28 cellular contexts compared by ENCODE assay signal in the genomic region with DNA sequence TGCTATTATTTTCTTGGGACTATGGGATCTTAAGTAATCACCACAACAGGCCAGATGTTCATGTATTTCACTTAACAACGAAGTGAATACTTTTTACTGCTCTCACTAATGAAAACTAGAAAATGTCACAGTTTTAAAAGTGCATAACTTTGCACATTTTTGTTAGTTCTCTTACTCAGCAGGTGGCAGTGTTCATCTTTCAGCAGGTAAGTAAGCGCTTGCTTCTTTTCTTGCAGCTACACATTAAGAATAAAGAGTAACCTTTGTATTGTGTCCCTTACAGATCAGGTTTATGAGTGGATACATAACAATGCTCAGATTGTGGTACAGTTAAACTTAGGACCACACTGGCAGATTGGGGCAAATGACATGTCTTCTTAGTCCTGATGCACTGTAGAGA.
DNase-seq lines count a peak whose midpoint lies in the region; ATAC-seq and TF ChIP-seq lines count a peak whose summit lies in the region.
"Had no signal": no experiment of that assay in that cellular context is flagged by ENCODE, and none has a peak within 500 bp of the region (broad histone marks: within the 10 kb centered on the region; RNA-seq: fewer than 3 reads in every experiment).

No MANE protein-coding gene starts in this region.

- H2AFZ ChIP-seq in OCI-LY1 (ENCODE audit: low read length) (no peak overlapping the region), hepatocyte (no peak overlapping the region), SK-N-SH (ENCODE audit: low read depth) (no peak overlapping the region)

- peak overlapping the region; percentile 51 for H3K27ac ChIP-seq in A673 (ENCODE audit: low read depth, low read length, poor library complexity, severe bottlenecking)
- no peak overlapping the region for H3K27ac ChIP-seq in OCI-LY1 (ENCODE audit: low read depth, low read length, poor library complexity, severe bottlenecking)
- H3K27ac ChIP-seq in hepatocyte: no peak overlapping the region
- no peak overlapping the region for H3K27ac ChIP-seq in SK-N-SH (ENCODE audit: low read depth in 2 of 2, low read length in 1 of 2)
- H3K27ac ChIP-seq in caudate nucleus (ENCODE audit: low read depth, low read length): no peak overlapping the region
- no peak overlapping the region for H3K27ac ChIP-seq in sigmoid colon
- H3K27ac ChIP-seq: brain microvascular endothelial cell, dorsolateral prefrontal cortex, heart right ventricle, transverse colon had no signal

- TF ChIP-seq EP300 in SK-N-SH (IDR thresholded peaks at IDR 0.05; ENCODE audit: borderline replicate concordance in 1 of 2, low read depth in 1 of 2, low read length in 1 of 2): no peak
- TF ChIP-seq EP300 in sigmoid colon (IDR thresholded peaks at IDR 0.05): no peak

- TF ChIP-seq POLR2A in sigmoid colon (IDR thresholded peaks at IDR 0.05): no peak

- H3K9ac ChIP-seq in OCI-LY1 (ENCODE audit: low read length): no peak overlapping the region
- H3K9ac ChIP-seq in SK-N-SH: no peak overlapping the region

- TF ChIP-seq CTCF in A673 (conservative IDR thresholded peaks at IDR 0.05; ENCODE audit: low read depth, low read length): 0 out of 2 replicates have a peak, but pooled peaks have one; percentile 9
- peak; percentile 23; the same call in 1 of the 2 replicates for TF ChIP-seq CTCF in OCI-LY1 (IDR thresholded peaks at IDR 0.05; ENCODE audit: low read length)
- TF ChIP-seq CTCF in hepatocyte (IDR thresholded peaks at IDR 0.05; ENCODE audit: poor library complexity): peak; percentile 32
- no peak for TF ChIP-seq CTCF in SK-N-SH (IDR thresholded peaks at IDR 0.05)
- no peak for TF ChIP-seq CTCF in sigmoid colon (IDR thresholded peaks at IDR 0.05)

- intact Hi-C loops in A673 (cut with micrococcal nuclease; ENCODE audit: unreplicated experiment) (loop anchor here (10.0 kb wide), 1 partner anchor 1342 kb away; a partner anchor contains a TSS), sigmoid colon (cut with DNase I) (no loop called here)

- no TSS peak for BruUV-seq in A673 (replicated peaks; lab: Mats Ljungman, UMichigan)

- H3K79me2 ChIP-seq in OCI-LY1 (ENCODE audit: insufficient read depth, low read length) (no peaks in the 10 kb centered on the region), hepatocyte (no peaks in the 10 kb centered on the region), SK-N-SH (ENCODE audit: insufficient read depth) (no peaks in the 10 kb centered on the region)

- ATAC-seq in HG03025 (IDR thresholded peaks at IDR 0.05; ENCODE audit: low FRiP score, unreplicated experiment): peak; percentile 33
- ATAC-seq: activated naive CD4-positive, alpha-beta T cell treated with anti-CD3 and anti-CD28 coated beads, Interleukin-2, amount 50 U/mL, for 72 hours; heart right ventricle; stimulated activated effector memory CD8-positive, alpha-beta T cell treated with anti-CD3 and anti-CD28 coated beads, Interleukin-12 subunit alpha, Interleukin-12 subunit beta, amount 100 ng/mL, for 72 hours had no signal

- H3K36me3 ChIP-seq in A673 (ENCODE audit: insufficient read depth, low read length, poor library complexity, severe bottlenecking) (no peaks in the 10 kb centered on the region), OCI-LY1 (ENCODE audit: insufficient read depth, low read length) (no peaks in the 10 kb centered on the region), hepatocyte (replicated peaks; ENCODE audit: insufficient read depth, low read depth) (no peaks in the 10 kb centered on the region), SK-N-SH (replicated peaks in 1 of 2; ENCODE audit: control insufficient read depth in 1 of 2, insufficient read depth in 2 of 2, low read length in 1 of 2) (no peaks in the 10 kb centered on the region), sigmoid colon (no peaks in the 10 kb centered on the region)
- H3K36me3 ChIP-seq: brain microvascular endothelial cell, heart right ventricle, transverse colon had no signal

- no peak overlapping the region for H3K4me2 ChIP-seq in OCI-LY1 (ENCODE audit: low read length)
- H3K4me2 ChIP-seq in hepatocyte: no peak overlapping the region
- no peak overlapping the region for H3K4me2 ChIP-seq in SK-N-SH

- no peak overlapping the region for H3K4me3 ChIP-seq in A673 (ENCODE audit: low read depth, low read length, poor library complexity, severe bottlenecking)
- no peak overlapping the region for H3K4me3 ChIP-seq in OCI-LY1 (ENCODE audit: low read depth, low read length, poor library complexity, severe bottlenecking)
- H3K4me3 ChIP-seq in hepatocyte: no peak overlapping the region
- H3K4me3 ChIP-seq in SK-N-SH (ENCODE audit: low read depth in 2 of 2, low read length in 1 of 2): no peak overlapping the region
- no peak overlapping the region for H3K4me3 ChIP-seq in sigmoid colon
- H3K4me3 ChIP-seq: dorsolateral prefrontal cortex, heart right ventricle, transverse colon had no signal

- no peaks in the 10 kb centered on the region for H3F3A ChIP-seq in OCI-LY1 (ENCODE audit: insufficient read depth, low read length)
- no peaks in the 10 kb centered on the region for H3F3A ChIP-seq in SK-N-SH (replicated peaks; ENCODE audit: insufficient read depth)

- CTCF ChIA-PET in A673 (lab: Charles Lee): no interaction called here
- CTCF ChIA-PET in SK-N-SH (lab: Yijun Ruan, JAX): interaction anchor here (0.7 kb wide), 1 partner anchor 725 kb away, joined by 3 read pairs; no protein-coding TSS in a partner anchor

- POLR2A ChIA-PET in A673 (lab: Charles Lee; ENCODE audit: low non-redundant PET): interaction anchor here (0.7 kb wide), 1 partner anchor 9 kb away, joined by 3 read pairs; no protein-coding TSS in a partner anchor
- POLR2A ChIA-PET in SK-N-SH (lab: Yijun Ruan, JAX): no interaction called here

- DNase-seq in A673 (ENCODE audit: low spot score) (no peak), hepatocyte (ENCODE audit: low spot score) (peak; percentile 10), SK-N-SH (no peak), caudate nucleus (lab: John Stamatoyannopoulos, UW) (no peak), sigmoid colon (no peak), NCI-H1417 treated with DMSO at 0.1 percent for 48 hours (lab: John Stamatoyannopoulos, UW) (no peak)
- DNase-seq: activated CD4-positive, alpha-beta T cell treated with anti-CD3 and anti-CD28 coated beads, Interleukin-2, amount 10 ng/mL, durations not matched to agents 24 days and 14 days; activated effector memory CD4-positive, alpha-beta T cell treated with Interleukin-2 at 50 U/mL for 16 hours; activated T-cell treated with anti-CD3 and anti-CD28 coated beads, Interleukin-2, amount 50 U/mL, for 1 hour; amygdala; brain microvascular endothelial cell; DMS79; dorsolateral prefrontal cortex; GDM1; heart right ventricle; KBM-7; kidney; NCI-H1436 treated with DMSO at 0.1 percent for 48 hours; NCI-H2081 treated with DMSO at 0.1 percent for 48 hours; NCI-H446 treated with DMSO at 0.1 percent for 48 hours; NCI-H774; posterior cingulate gyrus; stimulated activated CD4-positive, alpha-beta T cell treated with anti-CD3 and anti-CD28 coated beads, Interleukin-15, amount 100 ng/mL, for 24 hours; transverse colon had no signal

- H3K9me3 ChIP-seq in A673 (ENCODE audit: low read depth, low read length, poor library complexity, severe bottlenecking) (peaks cover 12% of the 10 kb centered on the region), OCI-LY1 (ENCODE audit: low read length) (no peaks in the 10 kb centered on the region), hepatocyte (ENCODE audit: low read depth) (no peaks in the 10 kb centered on the region), SK-N-SH (no peaks in the 10 kb centered on the region), sigmoid colon (no peaks in the 10 kb centered on the region)

- H3K9me2 ChIP-seq in OCI-LY1 (ENCODE audit: low read depth, low read length) (no peaks in the 10 kb centered on the region), hepatocyte (replicated peaks; ENCODE audit: insufficient read depth) (no peaks in the 10 kb centered on the region), SK-N-SH (no peaks in the 10 kb centered on the region)

- WGBS in hepatocyte (ENCODE audit: low lambda C conversion rate, missing lambda C conversion rate): 78% methylated on average over 2 of the region's 2 CpGs
- 7% methylated on average over 2 of the region's 2 CpGs for WGBS in SK-N-SH (ENCODE audit: low lambda C conversion rate)
- WGBS in sigmoid colon, 2 donors: 25 to 62% methylated on average over 2 of the region's 2 CpGs

- H3K27me3 ChIP-seq in A673 (replicated peaks; ENCODE audit: insufficient read depth, low read depth, low read length, poor library complexity): no peaks in the 10 kb centered on the region
- H3K27me3 ChIP-seq in OCI-LY1 (ENCODE audit: insufficient read depth, low read length): no peaks in the 10 kb centered on the region
- H3K27me3 ChIP-seq in hepatocyte: no peaks in the 10 kb centered on the region
- no peaks in the 10 kb centered on the region; the same call in 1 of the 2 replicates for H3K27me3 ChIP-seq in SK-N-SH (ENCODE audit: insufficient read depth)
- H3K27me3 ChIP-seq in sigmoid colon: no peaks in the 10 kb centered on the region
- H3K27me3 ChIP-seq: brain microvascular endothelial cell, heart right ventricle, transverse colon had no signal

- H3K4me1 ChIP-seq in A673 (ENCODE audit: insufficient read depth, low read length, poor library complexity, severe bottlenecking): peaks cover 34% of the 10 kb centered on the region
- no peaks in the 10 kb centered on the region for H3K4me1 ChIP-seq in OCI-LY1 (ENCODE audit: insufficient read depth, low read length, severe bottlenecking)
- no peaks in the 10 kb centered on the region for H3K4me1 ChIP-seq in hepatocyte (ENCODE audit: insufficient read depth)
- H3K4me1 ChIP-seq in SK-N-SH (ENCODE audit: control insufficient read depth in 1 of 2, insufficient read depth in 2 of 2, low read depth in 1 of 2, low read length in 1 of 2): peaks cover 0 to 13% of the 10 kb centered on the region in 2 experiments; a peak in 1 of 4 replicates
- no peaks in the 10 kb centered on the region for H3K4me1 ChIP-seq in sigmoid colon
- H3K4me1 ChIP-seq: heart right ventricle, transverse colon had no signal

- TF ChIP-seq RAD21 in SK-N-SH (IDR thresholded peaks at IDR 0.05; ENCODE audit: low read length): no peak

- H4K20me1 ChIP-seq in OCI-LY1 (ENCODE audit: insufficient read depth, low read length) (no peaks in the 10 kb centered on the region), hepatocyte (ENCODE audit: insufficient read depth, poor library complexity, severe bottlenecking) (no peaks in the 10 kb centered on the region), SK-N-SH (ENCODE audit: insufficient read depth) (no peaks in the 10 kb centered on the region)

TF ChIP-seq in SK-N-SH, 30 proteins besides CTCF, POLR2A, EP300 and RAD21 (continues in another document):
- TF ChIP-seq, protein P1, sequence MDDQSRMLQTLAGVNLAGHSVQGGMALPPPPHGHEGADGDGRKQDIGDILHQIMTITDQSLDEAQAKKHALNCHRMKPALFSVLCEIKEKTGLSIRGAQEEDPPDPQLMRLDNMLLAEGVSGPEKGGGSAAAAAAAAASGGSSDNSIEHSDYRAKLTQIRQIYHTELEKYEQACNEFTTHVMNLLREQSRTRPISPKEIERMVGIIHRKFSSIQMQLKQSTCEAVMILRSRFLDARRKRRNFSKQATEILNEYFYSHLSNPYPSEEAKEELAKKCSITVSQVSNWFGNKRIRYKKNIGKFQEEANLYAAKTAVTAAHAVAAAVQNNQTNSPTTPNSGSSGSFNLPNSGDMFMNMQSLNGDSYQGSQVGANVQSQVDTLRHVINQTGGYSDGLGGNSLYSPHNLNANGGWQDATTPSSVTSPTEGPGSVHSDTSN (IDR thresholded peaks at IDR 0.05): no peak

Comparison
In these comparisons a context has a peak if more than half of its experiments do, and no peak if none do; other contexts are left out.
1. CTCF ChIP-seq: peak in A673 (single experiment), OCI-LY1 (single experiment) and hepatocyte (single experiment); none in SK-N-SH (single experiment) and sigmoid colon (0 of 4).